9 cellular contexts compared by ENCODE assay signal in the genomic region with DNA sequence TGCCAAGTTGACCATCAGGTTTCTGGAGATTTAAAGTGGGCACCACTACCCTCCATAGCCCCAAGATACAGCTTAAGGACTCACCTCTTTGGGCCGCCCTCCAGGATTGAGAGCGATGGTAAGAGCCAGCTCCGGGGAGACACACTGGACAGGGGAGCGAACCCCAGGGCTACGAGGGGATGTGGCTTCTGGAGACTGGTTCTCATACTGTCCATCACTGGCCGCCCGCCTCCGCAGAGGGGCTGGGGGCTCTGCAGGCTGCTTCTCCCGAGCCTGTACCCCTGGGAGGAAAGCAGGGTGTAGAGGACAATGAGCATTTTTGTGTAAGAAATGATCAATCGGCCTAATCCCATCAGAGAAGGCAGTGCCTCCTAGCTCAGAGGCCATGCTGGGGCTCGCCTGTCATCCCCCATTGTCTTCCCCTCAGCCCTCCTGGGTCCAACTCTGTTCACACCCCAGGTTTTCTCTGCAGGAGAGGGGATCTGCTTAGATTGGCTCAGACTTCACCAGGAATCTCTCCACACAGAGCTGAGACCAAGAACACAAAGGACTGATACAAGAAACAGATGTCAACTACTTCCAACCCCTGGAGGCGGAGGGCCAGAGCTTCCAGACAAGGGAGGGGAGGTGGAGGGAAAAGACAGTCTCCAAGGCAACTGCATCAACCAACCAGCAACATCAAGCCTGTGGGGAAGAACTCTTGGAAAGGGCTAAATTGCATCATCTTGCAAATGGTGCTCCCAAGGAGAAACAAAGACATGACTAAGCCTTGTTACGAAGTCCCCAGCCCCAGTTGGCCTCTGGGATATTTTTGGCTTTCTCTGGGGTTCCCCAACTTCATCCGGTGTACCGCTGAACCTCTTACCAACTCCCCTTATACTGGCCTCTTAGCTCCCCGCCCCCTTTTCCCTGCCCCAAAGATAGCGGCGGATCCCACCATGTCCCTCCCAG.
A peak's percentile ranks its signal among the peaks of the same experiment; 100 is the strongest.
DNase-seq lines count a peak whose midpoint lies in the region; ATAC-seq and TF ChIP-seq lines count a peak whose summit lies in the region.
"Had no signal": no experiment of that assay in that cellular context is flagged by ENCODE, and none has a peak within 500 bp of the region (broad histone marks: within the 10 kb centered on the region; RNA-seq: fewer than 3 reads in every experiment).

No MANE protein-coding gene starts in this region.

- peak overlapping the region; percentile 83 to 93 (median 90) for H3K27ac ChIP-seq in gastroesophageal sphincter

- CTCF ChIA-PET in BJ (lab: Yijun Ruan, JAX): interaction anchor here (0.8 to 2.5 kb wide), 5 partner anchors 9 to 158 kb away, joined by 3 to 10 read pairs (median 3); no protein-coding TSS in a partner anchor

- H3K9ac ChIP-seq in adipocyte (ENCODE audit: low read length): peak overlapping the region; percentile 44

- no peaks in the 10 kb centered on the region for H3K9me3 Mint-ChIP-seq in osteocyte (ENCODE audit: unreplicated experiment)

- H3K27me3 ChIP-seq in BJ (ENCODE audit: control insufficient read depth, insufficient read depth, low read length) (no peaks in the 10 kb centered on the region), adipocyte (replicated peaks; ENCODE audit: control insufficient read depth, insufficient read depth, low read length) (no peaks in the 10 kb centered on the region), gastroesophageal sphincter (no peaks in the 10 kb centered on the region)

- peaks cover 28% of the 10 kb centered on the region for H3K4me1 Mint-ChIP-seq in osteocyte (ENCODE audit: unreplicated experiment)

- H3K36me3 Mint-ChIP-seq in osteocyte (ENCODE audit: unreplicated experiment): peaks cover 29% of the 10 kb centered on the region

- TF ChIP-seq EP300 in gastroesophageal sphincter (IDR thresholded peaks at IDR 0.05): no peak

- no peak for TF ChIP-seq CTCF in BJ (IDR thresholded peaks at IDR 0.05; ENCODE audit: insufficient read depth, low read depth, low read length)
- no peak for TF ChIP-seq CTCF in gastroesophageal sphincter (IDR thresholded peaks at IDR 0.05)
- no peak for TF ChIP-seq CTCF in osteocyte (IDR thresholded peaks at IDR 0.05)

- TF ChIP-seq POLR2A in gastroesophageal sphincter (IDR thresholded peaks at IDR 0.05): no peak

- DNase-seq in BJ (ENCODE audit: low read depth): peak; percentile 92
- DNase-seq in adipocyte (ENCODE audit: low read depth): peak; percentile 94
- no peak for DNase-seq in osteocyte (ENCODE audit: extremely low spot score, unreplicated experiment)
- DNase-seq in NCI-H82 treated with DMSO at 0.1 percent for 48 hours (lab: John Stamatoyannopoulos, UW; ENCODE audit: unreplicated experiment): no peak
- DNase-seq in NCI-H446 (lab: John Stamatoyannopoulos, UW): no peak
- DNase-seq in kidney glomerular epithelial cell (lab: John Stamatoyannopoulos, UW): no peak
- DNase-seq in OCI-M2 (lab: John Stamatoyannopoulos, UW; ENCODE audit: unreplicated experiment): no peak
- DNase-seq: effector CD4-positive, alpha-beta T cell had no signal

- H3K4me1 ChIP-seq in adipocyte (ENCODE audit: control insufficient read depth, insufficient read depth, low read length) (peaks cover 43% of the 10 kb centered on the region), gastroesophageal sphincter (peaks cover 4 to 100% (median 70%) of the 10 kb centered on the region in 3 donors)

- H3K4me3 ChIP-seq in BJ (ENCODE audit: low read depth, low read length) (no peak overlapping the region), adipocyte (ENCODE audit: low read length) (peak overlapping the region; percentile 11), gastroesophageal sphincter (no peak overlapping the region)

- POLR2A ChIA-PET in BJ (lab: Charles Lee): interaction anchor here (0.6 kb wide), 1 partner anchor 298 kb away, joined by 3 read pairs; no protein-coding TSS in a partner anchor

- H3K27me3 Mint-ChIP-seq in osteocyte (ENCODE audit: unreplicated experiment): no peaks in the 10 kb centered on the region

- no peak overlapping the region for H3K4me3 Mint-ChIP-seq in osteocyte (ENCODE audit: unreplicated experiment)

- peak; percentile 72 for ATAC-seq in gastroesophageal sphincter

- H3K27ac Mint-ChIP-seq in osteocyte (ENCODE audit: unreplicated experiment): peak overlapping the region; percentile 97

- H3K9me3 ChIP-seq in adipocyte (ENCODE audit: control insufficient read depth, low read length): no peaks in the 10 kb centered on the region
- no peaks in the 10 kb centered on the region for H3K9me3 ChIP-seq in gastroesophageal sphincter

- 29 to 34% methylated on average over 6 to 10 of the region's 18 CpGs for WGBS in gastroesophageal sphincter (ENCODE audit: low coverage in 1 of 2), 2 donors

- H3K36me3 ChIP-seq in BJ (ENCODE audit: control insufficient read depth, insufficient read depth, low read length) (peaks cover 31% of the 10 kb centered on the region), adipocyte (ENCODE audit: control insufficient read depth, insufficient read depth, low read length, severe bottlenecking) (peaks cover 70% of the 10 kb centered on the region), gastroesophageal sphincter (peaks cover 0 to 70% of the 10 kb centered on the region in 2 donors)

Comparison
In these comparisons a context has a peak if more than half of its experiments do, and no peak if none do; other contexts are left out.
1. DNase-seq: peak in BJ (single experiment) and adipocyte (single experiment); none in osteocyte (single experiment), NCI-H82 treated with DMSO at 0.1 percent for 48 hours (single experiment), NCI-H446 (0 of 2), kidney glomerular epithelial cell (single experiment) and OCI-M2 (single experiment).